In genomic region chr19:31160346-31160926, GRCh38 we compare ENCODE assay signal across 26 cellular contexts.
DNase-seq lines count a peak whose midpoint lies in the region; ATAC-seq and TF ChIP-seq lines count a peak whose summit lies in the region.
"Had no signal": no experiment of that assay in that cellular context is flagged by ENCODE, and none has a peak within 500 bp of the region (broad histone marks: within the 10 kb centered on the region; RNA-seq: fewer than 3 reads in every experiment).

No MANE protein-coding gene starts in this region.

- CTCF ChIA-PET in activated CD4-positive, alpha-beta T cell treated with anti-CD3 and anti-CD28 coated beads for 36 hours (lab: Charles Lee): no interaction called here

- POLR2A ChIA-PET in activated CD4-positive, alpha-beta T cell treated with anti-CD3 and anti-CD28 coated beads for 36 hours (lab: Charles Lee): no interaction called here

- no peak overlapping the region for H3K4me3 Mint-ChIP-seq in nephron progenitor cell
- no peak overlapping the region for H3K4me3 Mint-ChIP-seq in activated CD4-positive, alpha-beta T cell treated with anti-CD3 and anti-CD28 coated beads for 36 hours
- H3K4me3 Mint-ChIP-seq: activated T-cell treated with anti-CD3 and anti-CD28 coated beads, Interleukin-2, amount 50 U/mL, for 24 hours; central memory CD8-positive, alpha-beta T cell; memory B cell; stimulated activated naive B cell treated with anti-CD40 and anti-IgM and Interleukin-4, amounts not matched to agents 10 μg/mL and 1 μg/mL and 100 μg/mL, for 72 hours had no signal

- DNase-seq in AG10803 (ENCODE audit: low read depth) (peak; percentile 53), RPMI7951 (ENCODE audit: low read depth) (peak; percentile 64), choroid plexus epithelial cell (ENCODE audit: low read depth) (peak; percentile 80), nephron progenitor cell (no peak), pons (ENCODE audit: low spot score) (no peak), SIG-M5 treated with dmso at 0.1 percent for 504 hours (lab: John Stamatoyannopoulos, UW; ENCODE audit: unreplicated experiment) (no peak)
- no peak for DNase-seq in activated CD4-positive, alpha-beta T cell treated with anti-CD3 and anti-CD28 coated beads for 36 hours
- DNase-seq: ACHN; activated CD4-positive, alpha-beta T cell treated with anti-CD3 and anti-CD28 coated beads for 48 hours; activated T-cell treated with anti-CD3 and anti-CD28 coated beads, Interleukin-2, amount 50 U/mL, for 24 hours; adrenal gland; foreskin keratinocyte; heart right ventricle; left cardiac atrium; NCI-H1436; NCI-H524; occipital lobe; stimulated activated CD4-positive, alpha-beta T cell treated with anti-CD3 and anti-CD28 coated beads, Interleukin-4, amount 100 ng/mL, for 1 hour; stimulated activated naive B cell treated with anti-CD40 and anti-IgM and Interleukin-4, amounts not matched to agents 10 μg/mL and 1 μg/mL and 100 μg/mL, for 72 hours had no signal

- H3K27me3 Mint-ChIP-seq in nephron progenitor cell (ENCODE audit: low read depth, poor library complexity): peaks cover 14% of the 10 kb centered on the region
- peaks cover 21% of the 10 kb centered on the region for H3K27me3 Mint-ChIP-seq in activated CD4-positive, alpha-beta T cell treated with anti-CD3 and anti-CD28 coated beads for 36 hours
- H3K27me3 Mint-ChIP-seq: memory B cell had no signal

- peaks cover 13% of the 10 kb centered on the region for H3K9me3 Mint-ChIP-seq in nephron progenitor cell
- no peaks in the 10 kb centered on the region for H3K9me3 Mint-ChIP-seq in activated CD4-positive, alpha-beta T cell treated with anti-CD3 and anti-CD28 coated beads for 36 hours (ENCODE audit: low read depth)
- H3K9me3 Mint-ChIP-seq: activated T-cell treated with anti-CD3 and anti-CD28 coated beads, Interleukin-2, amount 50 U/mL, for 24 hours; central memory CD8-positive, alpha-beta T cell had no signal

- H3K27ac Mint-ChIP-seq in nephron progenitor cell: peak overlapping the region; percentile 78
- no peak overlapping the region for H3K27ac Mint-ChIP-seq in activated CD4-positive, alpha-beta T cell treated with anti-CD3 and anti-CD28 coated beads for 36 hours
- H3K27ac Mint-ChIP-seq: activated T-cell treated with anti-CD3 and anti-CD28 coated beads, Interleukin-2, amount 50 U/mL, for 24 hours; memory B cell; stimulated activated naive B cell treated with anti-CD40 and anti-IgM and Interleukin-4, amounts not matched to agents 10 μg/mL and 1 μg/mL and 100 μg/mL, for 72 hours had no signal

- peaks cover 57% of the 10 kb centered on the region for H3K4me1 Mint-ChIP-seq in nephron progenitor cell
- no peaks in the 10 kb centered on the region for H3K4me1 Mint-ChIP-seq in activated CD4-positive, alpha-beta T cell treated with anti-CD3 and anti-CD28 coated beads for 36 hours
- H3K4me1 Mint-ChIP-seq: CD14-positive monocyte; central memory CD8-positive, alpha-beta T cell; memory B cell; stimulated activated naive B cell treated with anti-CD40 and anti-IgM and Interleukin-4, amounts not matched to agents 10 μg/mL and 1 μg/mL and 100 μg/mL, for 72 hours had no signal

- no peak overlapping the region for H3K4me3 ChIP-seq in AG10803 (ENCODE audit: low read length)
- H3K4me3 ChIP-seq in choroid plexus epithelial cell (ENCODE audit: low read depth, low read length): no peak overlapping the region
- H3K4me3 ChIP-seq: adrenal gland, heart right ventricle, K562, SJSA1 had no signal

- TF ChIP-seq CTCF in AG10803 (conservative IDR thresholded peaks at IDR 0.05; ENCODE audit: low read length) (no peak), choroid plexus epithelial cell (conservative IDR thresholded peaks at IDR 0.05; ENCODE audit: low read depth, low read length) (no peak), nephron progenitor cell (IDR thresholded peaks at IDR 0.05) (no peak)

- intact Hi-C loops in activated CD4-positive, alpha-beta T cell treated with anti-CD3 and anti-CD28 coated beads for 36 hours (cut with DNase I, micrococcal nuclease): no loop called here

- no peak for ATAC-seq in activated CD4-positive, alpha-beta T cell treated with anti-CD3 and anti-CD28 coated beads for 36 hours
- no peak for ATAC-seq in GM19351 (IDR thresholded peaks at IDR 0.05; ENCODE audit: unreplicated experiment)
- ATAC-seq: foreskin keratinocyte; heart right ventricle; K562; left cardiac atrium; Panc1; stimulated activated naive B cell treated with anti-CD40 and anti-IgM and Interleukin-4, amounts not matched to agents 10 μg/mL and 1 μg/mL and 100 μg/mL, for 72 hours had no signal

- H3K36me3 Mint-ChIP-seq in nephron progenitor cell (ENCODE audit: low read depth): no peaks in the 10 kb centered on the region
- H3K36me3 Mint-ChIP-seq in activated CD4-positive, alpha-beta T cell treated with anti-CD3 and anti-CD28 coated beads for 36 hours (ENCODE audit: low read depth): no peaks in the 10 kb centered on the region
- H3K36me3 Mint-ChIP-seq: CD14-positive monocyte; memory B cell; stimulated activated naive B cell treated with anti-CD40 and anti-IgM and Interleukin-4, amounts not matched to agents 10 μg/mL and 1 μg/mL and 100 μg/mL, for 72 hours had no signal

Comparison
In these comparisons a context has a peak if more than half of its experiments do, and no peak if none do; other contexts are left out.
1. DNase-seq: peak in AG10803 (single experiment), RPMI7951 (single experiment) and choroid plexus epithelial cell (single experiment); none in nephron progenitor cell (single experiment), pons (single experiment), SIG-M5 treated with dmso at 0.1 percent for 504 hours (single experiment) and activated CD4-positive, alpha-beta T cell treated with anti-CD3 and anti-CD28 coated beads for 36 hours (single experiment).